12 cellular contexts compared by ENCODE assay signal in genomic region chr15:48493084-48493762, GRCh38.
DNase-seq lines count a peak whose midpoint lies in the region; FAIRE-seq and TF ChIP-seq lines count a peak whose summit lies in the region.
"Had no signal": no experiment of that assay in that cellular context is flagged by ENCODE, and none has a peak within 500 bp of the region (broad histone marks: within the 10 kb centered on the region; RNA-seq: fewer than 3 reads in every experiment).

No MANE protein-coding gene starts in this region.

- peak overlapping the region; percentile 84 for H3K9ac ChIP-seq in adipocyte (ENCODE audit: low read length)

- no peaks in the 10 kb centered on the region for H3K27me3 ChIP-seq in adipocyte (replicated peaks; ENCODE audit: control insufficient read depth, insufficient read depth, low read length)

- FAIRE-seq in frontal cortex (lab: Jason Lieb, UNC): no peak

- H3K36me3 ChIP-seq in adipocyte (ENCODE audit: control insufficient read depth, insufficient read depth, low read length, severe bottlenecking): peaks cover 91% of the 10 kb centered on the region

- no peaks in the 10 kb centered on the region for H3K9me3 ChIP-seq in adipocyte (ENCODE audit: control insufficient read depth, low read length)

- peaks cover 33% of the 10 kb centered on the region for H3K4me1 ChIP-seq in adipocyte (ENCODE audit: control insufficient read depth, insufficient read depth, low read length)

- H3K4me3 ChIP-seq in adipocyte (ENCODE audit: low read length): peak overlapping the region; percentile 42

- no peak for TF ChIP-seq CTCF in GM20000 (IDR thresholded peaks at IDR 0.05; ENCODE audit: extremely low read depth, missing control alignments)

- DNase-seq in EH (ENCODE audit: low read depth): peak; percentile 97
- peak; percentile 92 for DNase-seq in adipocyte (ENCODE audit: low read depth)
- peak; percentile 86 for DNase-seq in fibroblast of the conjunctiva (ENCODE audit: low read depth)
- peak; percentile 82 for DNase-seq in renal cortical epithelial cell (ENCODE audit: low read depth)
- no peak for DNase-seq in GM20000 (ENCODE audit: low spot score)
- no peak for DNase-seq in frontal cortex (ENCODE audit: low spot score in 2 of 2)
- no peak for DNase-seq in NCI-H2081 (lab: John Stamatoyannopoulos, UW)
- DNase-seq in activated gamma-delta T cell (lab: John Stamatoyannopoulos, UW): no peak
- DNase-seq: activated CD4-positive, alpha-beta T cell treated with anti-CD3 and anti-CD28 coated beads for 48 hours; activated naive CD8-positive, alpha-beta T cell treated with anti-CD3 and anti-CD28 coated beads for 36 hours; H9; NCI-H1694 treated with DMSO at 0.1 percent for 48 hours had no signal

Comparison
In these comparisons a context has a peak if more than half of its experiments do, and no peak if none do; other contexts are left out.
1. DNase-seq: peak in EH (single experiment), adipocyte (single experiment), fibroblast of the conjunctiva (single experiment) and renal cortical epithelial cell (single experiment); none in GM20000 (single experiment), frontal cortex (0 of 2), NCI-H2081 (0 of 2) and activated gamma-delta T cell (single experiment).